Comparison of ENCODE assay signal across 9 cellular contexts in genomic region chr11:63592975-63593395, GRCh38. TPM values are rescaled to one million over a fixed set of nuclear protein-coding genes. Genes with fewer than 3 reads are reported as not detected.
DNase-seq lines count a peak whose midpoint lies in the region; ATAC-seq and TF ChIP-seq lines count a peak whose summit lies in the region.
"Had no signal": no experiment of that assay in that cellular context is flagged by ENCODE, and none has a peak within 500 bp of the region (broad histone marks: within the 10 kb centered on the region; RNA-seq: fewer than 3 reads in every experiment).

No MANE protein-coding gene starts in this region.

- TF ChIP-seq CTCF in GM12875 (IDR thresholded peaks at IDR 0.05; ENCODE audit: borderline replicate concordance, insufficient read depth, low read depth, low read length): peak; percentile 72
- peak; percentile 24 to 49 (median 39) for TF ChIP-seq CTCF in tibial nerve (IDR thresholded peaks at IDR 0.05)
- TF ChIP-seq CTCF in omental fat pad (IDR thresholded peaks at IDR 0.05): no peak

- no peaks in the 10 kb centered on the region for H3K9me3 ChIP-seq in tibial nerve

- TF ChIP-seq EP300 in tibial nerve (IDR thresholded peaks at IDR 0.05): no peak

- peaks cover 0 to 98% (median 8%) of the 10 kb centered on the region in 3 donors for H3K36me3 ChIP-seq in tibial nerve

- H3K27me3 ChIP-seq in tibial nerve: no peaks in the 10 kb centered on the region

- ATAC-seq in omental fat pad (ENCODE audit: low FRiP score) (no peak), HG02840 (IDR thresholded peaks at IDR 0.05; ENCODE audit: low FRiP score, unreplicated experiment) (no peak)

- H3K4me3 ChIP-seq in GM12875 (ENCODE audit: low read depth, low read length) (no peak overlapping the region), tibial nerve (no peak overlapping the region)

- peaks cover 0 to 49% (median 2%) of the 10 kb centered on the region in 4 donors for H3K4me1 ChIP-seq in tibial nerve

- DNase-seq in AG20443 (ENCODE audit: low spot score) (peak; percentile 55), SKM-1 (lab: John Stamatoyannopoulos, UW; ENCODE audit: unreplicated experiment) (peak; percentile 10), head of caudate nucleus (peak in 36 of 42 donors; percentile 35 to 83 (median 65)), tibial nerve (ENCODE audit: low spot score in 2 of 2) (no peak), omental fat pad (ENCODE audit: low spot score) (no peak)
- no peak for DNase-seq in stimulated activated CD4-positive, alpha-beta T cell treated with anti-CD3 and anti-CD28 coated beads, Interleukin-4, amount 100 ng/mL, for 4 hours

- intact Hi-C loops in head of caudate nucleus (cut with DNase I): no loop called here

- WGBS in tibial nerve, 2 donors: 68 to 69% methylated on average over 4 of the region's 4 CpGs

- H3K27ac ChIP-seq in tibial nerve: peak overlapping the region in 2 of 4 donors; percentile 67 to 78

- TF ChIP-seq POLR2A in tibial nerve (IDR thresholded peaks at IDR 0.05): no peak

RNA-seq across cellular contexts. Expression of gene PLAAT3, which starts 21.2 kb away (rescaled TPM):
- 100 to 1,000 TPM; 140 to 185 (median 157) TPM for total RNA-seq in tibial nerve
- 100 to 1,000 TPM; 125 to 616 (median 260) TPM for total RNA-seq in omental fat pad

RNA-seq across cellular contexts. Expression of gene PLAAT2, which starts 29.8 kb away (rescaled TPM):
- total RNA-seq in tibial nerve (under 1 TPM in 1 of 4 donors, not detected in 3; 0.90 TPM), omental fat pad (under 1 TPM in 1 of 4 donors, not detected in 3; 0.65 TPM)
- total RNA-seq: glomerular endothelial cell had no signal

RNA-seq across cellular contexts. Expression of gene PLAAT4, which starts 56.4 kb away (rescaled TPM):
- 10 to 100 TPM in 3 of 4 donors, 1 to 10 TPM in 1; 6.3 to 43.7 (median 23.0) TPM for total RNA-seq in tibial nerve
- total RNA-seq in omental fat pad: 10 to 100 TPM; 26.3 to 91.2 (median 32.6) TPM

Comparison
In these comparisons a context has a peak if more than half of its experiments do, and no peak if none do; other contexts are left out.
1. DNase-seq: peak in AG20443 (single experiment), SKM-1 (single experiment) and head of caudate nucleus (36 of 42); none in tibial nerve (0 of 2), omental fat pad (single experiment) and stimulated activated CD4-positive, alpha-beta T cell treated with anti-CD3 and anti-CD28 coated beads, Interleukin-4, amount 100 ng/mL, for 4 hours (0 of 2).
2. CTCF ChIP-seq: peak in GM12875 (single experiment) and tibial nerve (5 of 5); none in omental fat pad (0 of 3).